Comparison of ENCODE assay signal across 9 cellular contexts in genomic region chr20:11261533-11262000, GRCh38.
DNase-seq lines count a peak whose midpoint lies in the region; ATAC-seq, FAIRE-seq and TF ChIP-seq lines count a peak whose summit lies in the region.
"Had no signal": no experiment of that assay in that cellular context is flagged by ENCODE, and none has a peak within 500 bp of the region (broad histone marks: within the 10 kb centered on the region; RNA-seq: fewer than 3 reads in every experiment).

No MANE protein-coding gene starts in this region.

- no peaks in the 10 kb centered on the region for H3K36me3 Mint-ChIP-seq in immature natural killer cell

- CTCF ChIA-PET in A549 (lab: Yijun Ruan, JAX): interaction anchor here (0.9 to 1.8 kb wide), 7 partner anchors 9 to 709 kb away, joined by 3 to 5 read pairs (median 4); no protein-coding TSS in a partner anchor
- CTCF ChIA-PET in GM10248 (lab: Yijun Ruan, JAX): interaction anchor here (0.9 to 2.0 kb wide), 5 partner anchors 12 to 590 kb away, joined by 3 to 7 read pairs (median 5); no protein-coding TSS in a partner anchor

- TF ChIP-seq RAD21 in A549 (conservative IDR thresholded peaks at IDR 0.05 in 1 of 2, IDR thresholded peaks at IDR 0.05 in 1 of 2): no peak

- H3K9me3 ChIP-seq in A549: peaks cover 9% of the 10 kb centered on the region; the same call in 1 of the 3 replicates
- H3K9me3 ChIP-seq: psoas muscle had no signal

- TF ChIP-seq EP300 in A549 (IDR thresholded peaks at IDR 0.05): peak in 1 of 2 experiments; percentile 41; a peak in 1 of 5 replicates

- H3K4me1 ChIP-seq in A549: peaks cover 22% of the 10 kb centered on the region
- H3K4me1 ChIP-seq: psoas muscle had no signal

- no peaks in the 10 kb centered on the region for H3K4me1 Mint-ChIP-seq in immature natural killer cell

- peaks cover 0 to 2% (median 0%) of the 10 kb centered on the region in 3 donors for H3K27me3 Mint-ChIP-seq in immature natural killer cell (ENCODE audit: low read depth in 3 of 3)

- H3K27ac Mint-ChIP-seq in immature natural killer cell: no peak overlapping the region

- TF ChIP-seq POLR2A in A549 (IDR thresholded peaks at IDR 0.05; ENCODE audit: low read length): no peak

- FAIRE-seq in A549 (lab: Jason Lieb, UNC): peak; percentile 67

- WGBS in A549 (ENCODE audit: missing lambda C conversion rate): 55% methylated on average over 5 of the region's 5 CpGs

- H3K4me3 Mint-ChIP-seq in immature natural killer cell: no peak overlapping the region

- POLR2A ChIA-PET in A549 (lab: Yijun Ruan, JAX) (interaction anchor here (0.7 to 2.0 kb wide), 2 partner anchors 45 to 54 kb away, joined by 4 to 5 read pairs; no protein-coding TSS in a partner anchor), GM10248 (lab: Yijun Ruan, JAX) (no interaction called here)

- peak overlapping the region; percentile 31 for H3K4me2 ChIP-seq in A549

- ATAC-seq in A549 (peak; percentile 59 to 89; a peak in 5 of 6 replicates), GM21786 (IDR thresholded peaks at IDR 0.05; ENCODE audit: unreplicated experiment) (peak; percentile 56)

- TF ChIP-seq CTCF in A549 (IDR thresholded peaks at IDR 0.05) (no peak), fibroblast of the aortic adventitia (IDR thresholded peaks at IDR 0.05; ENCODE audit: insufficient read depth, low read length) (no peak), GM10248 (IDR thresholded peaks at IDR 0.05; ENCODE audit: control extremely low read depth, extremely low read depth, low read depth, missing control alignments) (no peak)

- peaks cover 0 to 12% (median 2%) of the 10 kb centered on the region in 6 donors for H3K9me3 Mint-ChIP-seq in immature natural killer cell

- DNase-seq in A549 (ENCODE audit: low read depth in 1 of 2, low spot score in 1 of 2) (peak in 1 of 2 experiments; percentile 35), NCI-H226 (peak; percentile 68), fibroblast of the aortic adventitia (ENCODE audit: low read depth) (peak; percentile 77), NCI-H524 (lab: John Stamatoyannopoulos, UW) (no peak), GM10248 (ENCODE audit: extremely low spot score) (no peak), immature natural killer cell (no peak)
- DNase-seq in activated naive CD4-positive, alpha-beta T cell treated with anti-CD3 and anti-CD28 coated beads, Interleukin-2, amount 50 U/mL, for 16 hours: no peak
- DNase-seq: psoas muscle had no signal

- H3K4me3 ChIP-seq in A549 (no peak overlapping the region), fibroblast of the aortic adventitia (ENCODE audit: low read depth, low read length) (no peak overlapping the region)
- H3K4me3 ChIP-seq: psoas muscle had no signal

- peak overlapping the region; percentile 64 to 80 for H3K27ac ChIP-seq in A549
- H3K27ac ChIP-seq: psoas muscle had no signal

TF ChIP-seq in A549, 52 proteins besides CTCF, POLR2A, EP300 and RAD21:
- TF ChIP-seq ZC3H11A (IDR thresholded peaks at IDR 0.05) (0 out of 2 replicates have a peak, but pooled peaks have one; percentile 2), JUN (IDR thresholded peaks at IDR 0.05) (peak in 1 of 2 experiments; percentile 36; a peak in 1 of 5 replicates), MAZ (IDR thresholded peaks at IDR 0.05; ENCODE audit: borderline replicate concordance, low read depth, low read length) (no peak)
TF ChIP-seq in A549: peak in this region for 2.

Comparison
In these comparisons a context has a peak if more than half of its experiments do, and no peak if none do; other contexts are left out.
1. DNase-seq: peak in NCI-H226 (single experiment) and fibroblast of the aortic adventitia (single experiment); none in NCI-H524 (0 of 2), GM10248 (single experiment), immature natural killer cell (0 of 3) and activated naive CD4-positive, alpha-beta T cell treated with anti-CD3 and anti-CD28 coated beads, Interleukin-2, amount 50 U/mL, for 16 hours (single experiment).